Comparison of ENCODE assay signal across 25 cellular contexts in genomic region chr4:31220921-31221320, GRCh38.
"Had no signal": no experiment of that assay in that cellular context is flagged by ENCODE, and none has a peak within 500 bp of the region (broad histone marks: within the 10 kb centered on the region; RNA-seq: fewer than 3 reads in every experiment).

No MANE protein-coding gene starts in this region.

- H3K27me3 ChIP-seq: colonic mucosa, dorsolateral prefrontal cortex, esophagus muscularis mucosa, esophagus squamous epithelium, foreskin keratinocyte, gastrocnemius medialis, gastroesophageal sphincter, heart left ventricle, heart right ventricle, hepatocyte had no signal

- H3K9me3 ChIP-seq: colonic mucosa, esophagus muscularis mucosa, esophagus squamous epithelium, gastrocnemius medialis, gastroesophageal sphincter had no signal

- H3K4me1 ChIP-seq: colonic mucosa, esophagus muscularis mucosa, esophagus squamous epithelium, foreskin keratinocyte, gastrocnemius medialis, gastroesophageal sphincter, heart left ventricle, heart right ventricle had no signal

- H3K36me3 ChIP-seq: colonic mucosa, esophagus muscularis mucosa, esophagus squamous epithelium, gastrocnemius medialis, gastroesophageal sphincter, heart left ventricle, heart right ventricle had no signal

- H3K4me3 ChIP-seq: colonic mucosa, coronary artery, dorsolateral prefrontal cortex, esophagus muscularis mucosa, esophagus squamous epithelium, gastrocnemius medialis, gastroesophageal sphincter, heart left ventricle, heart right ventricle, hepatocyte had no signal

- H3K79me2 ChIP-seq: hepatocyte had no signal

- ATAC-seq: effector memory CD8-positive, alpha-beta T cell; esophagus mucosa; foreskin keratinocyte; gastrocnemius medialis; gastroesophageal sphincter; heart left ventricle; heart right ventricle had no signal

- H3K27ac ChIP-seq: colonic mucosa, coronary artery, dorsolateral prefrontal cortex, epithelial cell of prostate, esophagus muscularis mucosa, esophagus squamous epithelium, foreskin keratinocyte, gastrocnemius medialis, gastroesophageal sphincter, heart left ventricle, heart right ventricle, hepatocyte had no signal

- DNase-seq: colonic mucosa; cortex of kidney; dermis blood vessel endothelial cell; dorsolateral prefrontal cortex; effector CD4-positive, alpha-beta T cell; effector CD8-positive, alpha-beta T cell; effector memory CD4-positive, alpha-beta T cell; effector memory CD8-positive, alpha-beta T cell; endodermal cell; erythroblast; esophagus squamous epithelium; foreskin fibroblast; foreskin keratinocyte; foreskin melanocyte; gastrocnemius medialis; glutamatergic neuron; head of caudate nucleus; heart left ventricle; heart right ventricle had no signal

- H3K4me2 ChIP-seq: hepatocyte had no signal

- H2AFZ ChIP-seq: hepatocyte had no signal
